ENCODE assay signal across 11 cellular contexts in genomic region chr14:69880051-69880487, GRCh38. TPM values are rescaled to one million over a fixed set of nuclear protein-coding genes. Genes with fewer than 3 reads are reported as not detected.
A peak's percentile ranks its signal among the peaks of the same experiment; 100 is the strongest.
DNase-seq lines count a peak whose midpoint lies in the region; ATAC-seq and TF ChIP-seq lines count a peak whose summit lies in the region.
"Had no signal": no experiment of that assay in that cellular context is flagged by ENCODE, and none has a peak within 500 bp of the region (broad histone marks: within the 10 kb centered on the region; RNA-seq: fewer than 3 reads in every experiment).

No MANE protein-coding gene starts in this region.

- H3K9me3 ChIP-seq in sigmoid colon, result no peaks in the 10 kb centered on the region

- no peak for ATAC-seq in HG03045 (IDR thresholded peaks at IDR 0.05; ENCODE audit: unreplicated experiment)

- H3K27ac Mint-ChIP-seq in progenitor cell of endocrine pancreas, result peak overlapping the region; percentile 36

- DNase-seq in H7 (peak; percentile 73), NCI-H69 (lab: John Stamatoyannopoulos, UW) (peak; percentile 89), epithelial cell of proximal tubule (ENCODE audit: low read depth) (no peak), progenitor cell of endocrine pancreas (ENCODE audit: low spot score, unreplicated experiment) (no peak), sigmoid colon (no peak)
- no peak for DNase-seq in activated CD4-positive, alpha-beta T cell treated with anti-CD3 and anti-CD28 coated beads for 4 hours
- DNase-seq: activated T-cell treated with anti-CD3 and anti-CD28 coated beads, Interleukin-2, amount 50 U/mL, for 4 hours; effector memory CD4-positive, alpha-beta T cell; GF-D8 had no signal

- 4 to 6% methylated on average over 21 of the region's 21 CpGs for WGBS in sigmoid colon, 2 donors

- no peak for TF ChIP-seq EP300 in sigmoid colon (IDR thresholded peaks at IDR 0.05)

- H3K27ac ChIP-seq in sigmoid colon, result no peak overlapping the region

- no peak for TF ChIP-seq CTCF in epithelial cell of proximal tubule (conservative IDR thresholded peaks at IDR 0.05; ENCODE audit: low read depth, low read length)
- no peak for TF ChIP-seq CTCF in progenitor cell of endocrine pancreas (IDR thresholded peaks at IDR 0.05; ENCODE audit: unreplicated experiment)
- no peak for TF ChIP-seq CTCF in sigmoid colon (IDR thresholded peaks at IDR 0.05)

- peaks cover 0 to 10% (median 3%) of the 10 kb centered on the region in 4 donors for H3K4me1 ChIP-seq in sigmoid colon

- H3K4me3 ChIP-seq in H7 (ENCODE audit: insufficient read depth, low read depth, low read length) (peak overlapping the region; percentile 52), epithelial cell of proximal tubule (ENCODE audit: low read depth, low read length) (peak overlapping the region; percentile 28), sigmoid colon (no peak overlapping the region)

- peaks cover 37% of the 10 kb centered on the region for H3K27me3 ChIP-seq in H7 (ENCODE audit: control insufficient read depth, insufficient read depth, low read length)
- peaks cover 6 to 44% (median 26%) of the 10 kb centered on the region in 3 donors for H3K27me3 ChIP-seq in sigmoid colon

- H3K4me1 Mint-ChIP-seq in progenitor cell of endocrine pancreas (ENCODE audit: low read depth), result peaks cover 15% of the 10 kb centered on the region

- peaks cover 34% of the 10 kb centered on the region for H3K27me3 Mint-ChIP-seq in progenitor cell of endocrine pancreas

- no peak for TF ChIP-seq POLR2A in sigmoid colon (IDR thresholded peaks at IDR 0.05)

- peaks cover 1% of the 10 kb centered on the region for H3K36me3 Mint-ChIP-seq in progenitor cell of endocrine pancreas (ENCODE audit: insufficient read depth)

- H3K4me3 Mint-ChIP-seq in progenitor cell of endocrine pancreas (ENCODE audit: low read depth), result peak overlapping the region; percentile 79
- H3K4me3 Mint-ChIP-seq: activated T-cell treated with anti-CD3 and anti-CD28 coated beads, Interleukin-2, amount 50 U/mL, for 4 hours had no signal

- H3K9me3 Mint-ChIP-seq in progenitor cell of endocrine pancreas (ENCODE audit: low read depth), result peaks cover 8% of the 10 kb centered on the region
- H3K9me3 Mint-ChIP-seq: activated T-cell treated with anti-CD3 and anti-CD28 coated beads, Interleukin-2, amount 50 U/mL, for 4 hours had no signal

- intact Hi-C loops in sigmoid colon (cut with DNase I), result no loop called here

- H3K36me3 ChIP-seq in H7 (replicated peaks; ENCODE audit: control insufficient read depth, insufficient read depth, low read length), result no peaks in the 10 kb centered on the region
- no peaks in the 10 kb centered on the region for H3K36me3 ChIP-seq in sigmoid colon

RNA-seq across cellular contexts. Expression of gene SMOC1, which starts 0.9 kb away (rescaled TPM):
- 0.11 and 0.14 TPM in 2 replicates for total RNA-seq in H7 (2014; rRNA removed; shearing (Covaris generic))
- total RNA-seq in epithelial cell of proximal tubule, result 1.3 and 7.4 TPM in 2 replicates
- total RNA-seq in progenitor cell of endocrine pancreas, result 10.1 and 10.9 TPM in 2 replicates
- 1 to 10 TPM in 1 of 4 donors, under 1 TPM in 2, not detected in 1; 0.27 to 1.3 (median 0.71) TPM for total RNA-seq in sigmoid colon
- under 1 TPM in 1 of 3 donors, not detected in 2; 0.77 TPM for polyA plus RNA-seq in sigmoid colon
- total RNA-seq: T-helper 1 cell treated with Interleukin-12 subunit alpha and Interleukin-12 subunit beta and Interleukin-4 antibody, amounts not matched to agents 30 ng/mL and 1 ng/mL, for 36 hours had no signal

Comparison
In these comparisons a context has a peak if more than half of its experiments do, and no peak if none do; other contexts are left out.
1. DNase-seq: peak in H7 (single experiment) and NCI-H69 (single experiment); none in epithelial cell of proximal tubule (single experiment), progenitor cell of endocrine pancreas (single experiment), sigmoid colon (single experiment) and activated CD4-positive, alpha-beta T cell treated with anti-CD3 and anti-CD28 coated beads for 4 hours (0 of 2).
2. H3K4me3 ChIP-seq: peak in H7 (single experiment) and epithelial cell of proximal tubule (single experiment); none in sigmoid colon (0 of 4).